In the genomic region with DNA sequence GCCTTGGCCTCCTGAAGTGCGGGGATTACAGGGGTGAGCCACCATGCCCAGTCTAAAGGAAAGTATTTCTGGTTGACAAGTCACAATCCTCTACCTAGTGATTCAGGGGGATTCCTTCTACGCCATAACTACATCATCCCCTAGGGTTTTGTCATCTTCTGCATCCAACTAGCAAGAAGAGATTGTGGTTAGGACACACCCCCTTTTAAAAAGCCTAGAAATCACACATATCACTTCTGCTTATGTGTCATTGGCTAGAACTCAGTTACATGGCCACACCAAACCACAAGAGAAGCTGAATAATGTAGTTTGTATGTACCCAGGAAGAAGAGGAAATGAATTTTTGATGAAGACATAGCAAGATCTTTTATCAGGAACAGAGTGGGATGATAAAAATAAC, we compare ENCODE assay signal across 1 cellular context.
TF ChIP-seq lines count a peak whose summit lies in the region.

No MANE protein-coding gene starts in this region.

TF ChIP-seq in GM12878, 131 proteins besides CTCF, POLR2A, EP300 and RAD21 (continued from another document):
- TF ChIP-seq, protein P1, sequence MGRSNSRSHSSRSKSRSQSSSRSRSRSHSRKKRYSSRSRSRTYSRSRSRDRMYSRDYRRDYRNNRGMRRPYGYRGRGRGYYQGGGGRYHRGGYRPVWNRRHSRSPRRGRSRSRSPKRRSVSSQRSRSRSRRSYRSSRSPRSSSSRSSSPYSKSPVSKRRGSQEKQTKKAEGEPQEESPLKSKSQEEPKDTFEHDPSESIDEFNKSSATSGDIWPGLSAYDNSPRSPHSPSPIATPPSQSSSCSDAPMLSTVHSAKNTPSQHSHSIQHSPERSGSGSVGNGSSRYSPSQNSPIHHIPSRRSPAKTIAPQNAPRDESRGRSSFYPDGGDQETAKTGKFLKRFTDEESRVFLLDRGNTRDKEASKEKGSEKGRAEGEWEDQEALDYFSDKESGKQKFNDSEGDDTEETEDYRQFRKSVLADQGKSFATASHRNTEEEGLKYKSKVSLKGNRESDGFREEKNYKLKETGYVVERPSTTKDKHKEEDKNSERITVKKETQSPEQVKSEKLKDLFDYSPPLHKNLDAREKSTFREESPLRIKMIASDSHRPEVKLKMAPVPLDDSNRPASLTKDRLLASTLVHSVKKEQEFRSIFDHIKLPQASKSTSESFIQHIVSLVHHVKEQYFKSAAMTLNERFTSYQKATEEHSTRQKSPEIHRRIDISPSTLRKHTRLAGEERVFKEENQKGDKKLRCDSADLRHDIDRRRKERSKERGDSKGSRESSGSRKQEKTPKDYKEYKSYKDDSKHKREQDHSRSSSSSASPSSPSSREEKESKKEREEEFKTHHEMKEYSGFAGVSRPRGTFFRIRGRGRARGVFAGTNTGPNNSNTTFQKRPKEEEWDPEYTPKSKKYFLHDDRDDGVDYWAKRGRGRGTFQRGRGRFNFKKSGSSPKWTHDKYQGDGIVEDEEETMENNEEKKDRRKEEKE (IDR thresholded peaks at IDR 0.05): no peak
- TF ChIP-seq TCF3 (IDR thresholded peaks at IDR 0.05; ENCODE audit: borderline replicate concordance, insufficient read depth, low read depth, low read length): no peak
- no peak for TF ChIP-seq NFIC (IDR thresholded peaks at IDR 0.05; ENCODE audit: low read depth, low read length)
